In genomic region chr10:67935223-67935622, GRCh38 we compare ENCODE assay signal across 19 cellular contexts. TPM values are rescaled to one million over a fixed set of nuclear protein-coding genes. Genes with fewer than 3 reads are reported as not detected.
DNase-seq lines count a peak whose midpoint lies in the region; ATAC-seq, FAIRE-seq and TF ChIP-seq lines count a peak whose summit lies in the region.
"Had no signal": no experiment of that assay in that cellular context is flagged by ENCODE, and none has a peak within 500 bp of the region (broad histone marks: within the 10 kb centered on the region; RNA-seq: fewer than 3 reads in every experiment).

No MANE protein-coding gene starts in this region.

- H3K27ac Mint-ChIP-seq in nephron progenitor cell, result peak overlapping the region; percentile 74

- H3K56ac ChIP-seq in H1 (replicated peaks; ENCODE audit: insufficient read length, low read depth, low read length), result no peak overlapping the region

- intact Hi-C loops in left cardiac atrium (cut with DNase I) (no loop called here), esophagus muscularis mucosa (cut with DNase I) (no loop called here)

- no peak overlapping the region for H3K4me3 ChIP-seq in AG04450 (ENCODE audit: low read depth, low read length)
- no peak overlapping the region for H3K4me3 ChIP-seq in H7 (ENCODE audit: insufficient read depth, low read depth, low read length)
- no peak overlapping the region for H3K4me3 ChIP-seq in H1 (ENCODE audit: extremely low read depth in 1 of 4, insufficient read depth in 2 of 4, low read depth in 3 of 4, low read length in 4 of 4)
- no peak overlapping the region for H3K4me3 ChIP-seq in esophagus muscularis mucosa

- FAIRE-seq in H1 (lab: Jason Lieb, UNC), result no peak
- FAIRE-seq: GM18507, HepG2 had no signal

- H4K20me1 ChIP-seq in H1 (replicated peaks in 1 of 2; ENCODE audit: control insufficient read depth in 1 of 2, insufficient read depth in 2 of 2, low read length in 2 of 2), result no peaks in the 10 kb centered on the region

- H2BK15ac ChIP-seq in H1 (ENCODE audit: low read length), result no peak overlapping the region

- H3K4me1 Mint-ChIP-seq in nephron progenitor cell, result no peaks in the 10 kb centered on the region
- H3K4me1 Mint-ChIP-seq: CD8-positive, alpha-beta memory T cell had no signal

- TF ChIP-seq RAD21 in H1 (IDR thresholded peaks at IDR 0.05 in 1 of 2, conservative IDR thresholded peaks at IDR 0.05 in 1 of 2; ENCODE audit: low read depth in 2 of 2, low read length in 2 of 2), result no peak

- no peaks in the 10 kb centered on the region for H3K27me3 ChIP-seq in AG04450 (ENCODE audit: control insufficient read depth, insufficient read depth, low read length)
- no peaks in the 10 kb centered on the region for H3K27me3 ChIP-seq in H7 (ENCODE audit: control insufficient read depth, insufficient read depth, low read length)
- no peaks in the 10 kb centered on the region for H3K27me3 ChIP-seq in H1 (replicated peaks in 1 of 4; ENCODE audit: control insufficient read depth in 3 of 4, extremely low read depth in 1 of 4, insufficient read depth in 3 of 4, low read length in 3 of 4)
- no peaks in the 10 kb centered on the region for H3K27me3 ChIP-seq in esophagus muscularis mucosa

- no peak overlapping the region for H3K4ac ChIP-seq in H1 (replicated peaks; ENCODE audit: insufficient read length, low read depth, low read length)

- H2BK12ac ChIP-seq in H1 (ENCODE audit: low read depth, low read length), result no peak overlapping the region

- no peaks in the 10 kb centered on the region for H3K9me3 Mint-ChIP-seq in nephron progenitor cell
- H3K9me3 Mint-ChIP-seq: CD8-positive, alpha-beta memory T cell had no signal

- H3K4me1 ChIP-seq in H1 (replicated peaks in 1 of 4; ENCODE audit: control insufficient read depth in 3 of 4, insufficient read depth in 4 of 4, low read length in 3 of 4) (no peaks in the 10 kb centered on the region; a peak in 1 of 7 replicates), esophagus muscularis mucosa (no peaks in the 10 kb centered on the region)

- no peak for TF ChIP-seq POLR2A in H1 (IDR thresholded peaks at IDR 0.05; ENCODE audit: control extremely low read depth in 1 of 2, low read depth in 2 of 2, low read length in 2 of 2)
- TF ChIP-seq POLR2A in esophagus muscularis mucosa (IDR thresholded peaks at IDR 0.05; ENCODE audit: low read depth), result no peak

- H3K9me3 ChIP-seq in AG04450 (ENCODE audit: control insufficient read depth, insufficient read depth, low read length) (no peaks in the 10 kb centered on the region), H1 (ENCODE audit: insufficient read depth in 2 of 2, low read depth in 1 of 2, low read length in 1 of 2) (no peaks in the 10 kb centered on the region), esophagus muscularis mucosa (no peaks in the 10 kb centered on the region)

- H4K8ac ChIP-seq in H1 (ENCODE audit: extremely low read depth, insufficient read depth, low read length), result no peak overlapping the region

- WGBS in H1 (ENCODE audit: extremely low coverage in 1 of 2, insufficient coverage in 1 of 2, insufficient read length in 1 of 2, insufficient replicate concordance in 2 of 2, low coverage in 1 of 2, low lambda C conversion rate in 2 of 2, missing lambda C conversion rate in 1 of 2), 2 experiments, result 52% methylated on average over 9 of the region's 9 CpGs; no CpG with 5 or more reads in 1 of the 2 experiments
- 95% methylated on average over 9 of the region's 9 CpGs for WGBS in esophagus muscularis mucosa

- H2AFZ ChIP-seq in H1 (ENCODE audit: low read length), result no peak overlapping the region

- peak overlapping the region in 1 of 2 experiments; percentile 34; a peak in 1 of 4 replicates for H3K4me2 ChIP-seq in H1 (ENCODE audit: insufficient read depth in 1 of 2, low read depth in 2 of 2, low read length in 2 of 2)

- no peak overlapping the region for H2BK20ac ChIP-seq in H1 (ENCODE audit: low read length)

- H3K27ac ChIP-seq in AG04450 (ENCODE audit: low read depth, low read length) (peak overlapping the region; percentile 11), H1 (ENCODE audit: low read depth, low read length) (peak overlapping the region; percentile 48; the same call in 1 of the 2 replicates), esophagus muscularis mucosa (replicated peaks in 1 of 4) (no peak overlapping the region), RWPE1 (no peak overlapping the region)

- H3K23me2 ChIP-seq in H1 (ENCODE audit: low read depth, low read length), result no peaks in the 10 kb centered on the region

- peaks cover 63% of the 10 kb centered on the region for H3K36me3 Mint-ChIP-seq in nephron progenitor cell (ENCODE audit: low read depth)

- H3K79me2 ChIP-seq in H1 (ENCODE audit: control insufficient read depth in 1 of 2, insufficient read depth in 2 of 2, low read length in 2 of 2), result no peaks in the 10 kb centered on the region

- no peaks in the 10 kb centered on the region; the same call in 1 of the 2 replicates for H3K36me3 ChIP-seq in H7 (replicated peaks; ENCODE audit: control insufficient read depth, insufficient read depth, low read length)
- H3K36me3 ChIP-seq in H1 (ENCODE audit: control insufficient read depth in 2 of 4, insufficient read depth in 4 of 4, low read length in 3 of 4), result peaks cover 3 to 28% (median 5%) of the 10 kb centered on the region in 4 experiments; a peak in 6 of 8 replicates
- peaks cover 19 to 73% (median 60%) of the 10 kb centered on the region in 4 donors for H3K36me3 ChIP-seq in esophagus muscularis mucosa

- no peak overlapping the region for H2AK5ac ChIP-seq in H1 (ENCODE audit: low read depth, low read length)

- DNase-seq in AG04450 (ENCODE audit: low read depth, low spot score), result no peak
- peak; percentile 8 for DNase-seq in H7
- DNase-seq in H1 (ENCODE audit: low read depth in 1 of 2, low spot score in 2 of 2), result no peak
- DNase-seq in nephron progenitor cell, result no peak
- no peak for DNase-seq in Ammon's horn (ENCODE audit: low spot score)
- no peak for DNase-seq in left cardiac atrium
- no peak for DNase-seq in esophagus muscularis mucosa (ENCODE audit: extremely low spot score)
- DNase-seq in RWPE1 (ENCODE audit: low spot score), result no peak
- DNase-seq: CD8-positive, alpha-beta memory T cell; DMS79; HCEC 1CT; KBM-7; NCI-H1417; NCI-H1930; NCI-H226; NCI-H524 treated with DMSO at 0.1 percent for 48 hours; PC-3 had no signal

- CTCF ChIA-PET in AG04450 (lab: Charles Lee), result interaction anchor here (1.4 kb wide), 1 partner anchor 277 kb away, joined by 3 read pairs; no protein-coding TSS in a partner anchor
- CTCF ChIA-PET in H1 (lab: Charles Lee; ENCODE audit: partially characterized antibody), result interaction anchor here (0.9 to 2.5 kb wide), 2 partner anchors 80 to 277 kb away, joined by 3 to 15 read pairs; no protein-coding TSS in a partner anchor
- CTCF ChIA-PET in RWPE1 (lab: Yijun Ruan, JAX), result no interaction called here

- POLR2A ChIA-PET in AG04450 (lab: Yijun Ruan, JAX), result interaction anchor here (0.7 kb wide), 1 partner anchor 846 kb away, joined by 3 read pairs; no protein-coding TSS in a partner anchor
- POLR2A ChIA-PET in H1 (lab: Charles Lee; ENCODE audit: partially characterized antibody), result interaction anchor here (1.0 to 1.7 kb wide), 5 partner anchors 9 to 397 kb away, joined by 3 to 5 read pairs (median 3); partner anchors contain the start of gene HNRNPH3
- POLR2A ChIA-PET in RWPE1 (lab: Yijun Ruan, JAX; ENCODE audit: low non-redundant PET), result no interaction called here

- no peaks in the 10 kb centered on the region for H3K79me1 ChIP-seq in H1 (ENCODE audit: low read depth, low read length)

- no peak overlapping the region for H4K5ac ChIP-seq in H1 (ENCODE audit: insufficient read length, low read depth, low read length)

- no peak overlapping the region for H2BK120ac ChIP-seq in H1 (replicated peaks; ENCODE audit: low read depth, low read length)

- H3K27me3 Mint-ChIP-seq in nephron progenitor cell (ENCODE audit: low read depth, poor library complexity), result no peaks in the 10 kb centered on the region
- H3K27me3 Mint-ChIP-seq: CD8-positive, alpha-beta memory T cell had no signal

- no peak overlapping the region for H3K4me3 Mint-ChIP-seq in nephron progenitor cell
- H3K4me3 Mint-ChIP-seq: CD8-positive, alpha-beta memory T cell had no signal

- no peak overlapping the region for H3K18ac ChIP-seq in H1 (ENCODE audit: extremely low read depth, low read length)

- TF ChIP-seq CTCF in AG04450 (IDR thresholded peaks at IDR 0.05; ENCODE audit: low read depth, low read length), result no peak
- no peak for TF ChIP-seq CTCF in H1 (IDR thresholded peaks at IDR 0.05; ENCODE audit: control extremely low read depth in 1 of 3, insufficient read depth in 1 of 3, low read depth in 1 of 3, low read length in 3 of 3)
- TF ChIP-seq CTCF in nephron progenitor cell (IDR thresholded peaks at IDR 0.05), result no peak
- TF ChIP-seq CTCF in esophagus muscularis mucosa (IDR thresholded peaks at IDR 0.05), result no peak
- TF ChIP-seq CTCF in RWPE1 (conservative IDR thresholded peaks at IDR 0.05; ENCODE audit: low read depth), result no peak

- no peak for ATAC-seq in left cardiac atrium
- ATAC-seq: HepG2, PC-3 had no signal

- no peak for TF ChIP-seq EP300 in H1 (IDR thresholded peaks at IDR 0.05; ENCODE audit: borderline replicate concordance in 1 of 2, low read depth in 2 of 2, low read length in 2 of 2)
- TF ChIP-seq EP300 in esophagus muscularis mucosa (IDR thresholded peaks at IDR 0.05), result no peak

- H4K91ac ChIP-seq in H1 (replicated peaks; ENCODE audit: insufficient read length, low read length), result no peak overlapping the region

- H3K14ac ChIP-seq in H1 (ENCODE audit: insufficient read length), result no peak overlapping the region

- H2BK5ac ChIP-seq in H1 (ENCODE audit: low read depth, low read length), result no peak overlapping the region

- H3K23ac ChIP-seq in H1 (ENCODE audit: insufficient read length), result no peak overlapping the region

- no peak overlapping the region; a peak in 1 of 7 replicates for H3K9ac ChIP-seq in H1 (replicated peaks in 1 of 4; ENCODE audit: extremely low read depth in 1 of 4, low read depth in 3 of 4, low read length in 3 of 4)

TF ChIP-seq in H1, 55 proteins besides CTCF, POLR2A, EP300 and RAD21:
- TF ChIP-seq TAF1 (IDR thresholded peaks at IDR 0.05; ENCODE audit: low read depth, low read length) (no peak), JUND (IDR thresholded peaks at IDR 0.05; ENCODE audit: low read length) (peak; percentile 65; the same call in 1 of the 2 replicates)

RNA-seq across cellular contexts. Expression of gene SIRT1, which starts 50.8 kb away (rescaled TPM):
- polyA plus RNA-seq in AG04450 (2011; rRNA removed), result 12.9 and 16.9 TPM in 2 replicates
- polyA minus RNA-seq in AG04450 (2011; rRNA and poly(A)+ RNA removed), result 3.6 and 7.7 TPM in 2 replicates
- 30.0 and 54.2 TPM in 2 replicates for total RNA-seq in H7 (2014; rRNA removed; shearing (Covaris generic))
- total RNA-seq in H1 (2021; fragmentation: NEBNext Ultra II Directional; extraction: Animal tissue kit (Norgen Biotek cat#: 25700)), result 66.2 and 70.9 TPM in 2 replicates
- polyA plus RNA-seq in H1 (2011; rRNA removed), result 13.9 and 22.6 TPM in 2 replicates
- 32.3 TPM for polyA plus RNA-seq in H1 (2011; cell fraction: cytosol; rRNA removed)
- polyA plus RNA-seq in H1 (2011; cell fraction: nucleus; rRNA removed), result 7.5 TPM
- polyA plus RNA-seq in H1 (2012, experiment 1 of 2), result 26.4 to 47.4 TPM (median 31.2 TPM) in 4 replicates
- 3.8 TPM for polyA plus RNA-seq in H1 (2012, experiment 2 of 2)
- polyA plus RNA-seq in H1 (2013, experiment 1 of 2), result 24.6 TPM
- polyA plus RNA-seq in H1 (2013, experiment 2 of 2), result 24.5 TPM
- polyA minus RNA-seq in H1 (2011; rRNA and poly(A)+ RNA removed), result 25.8 and 31.8 TPM in 2 replicates
- 22.1 TPM for polyA minus RNA-seq in H1 (2011; cell fraction: cytosol; rRNA and poly(A)+ RNA removed)
- 29.7 TPM for polyA minus RNA-seq in H1 (2011; cell fraction: nucleus; rRNA and poly(A)+ RNA removed)
- 10 to 100 TPM; 14.1 to 14.8 TPM for total RNA-seq in left cardiac atrium
- total RNA-seq in esophagus muscularis mucosa, result 10 to 100 TPM; 23.7 to 30.3 (median 29.2) TPM

Comparison
In these comparisons a context has a peak if more than half of its experiments do, and no peak if none do; other contexts are left out.
1. H3K27ac ChIP-seq: peak in AG04450 (single experiment) and H1 (single experiment); none in esophagus muscularis mucosa (0 of 4) and RWPE1 (single experiment).